In genomic region chr9:81586786-81587185, GRCh38 we compare ENCODE assay signal across 14 cellular contexts.
A peak's percentile ranks its signal among the peaks of the same experiment; 100 is the strongest.
DNase-seq lines count a peak whose midpoint lies in the region; ATAC-seq, FAIRE-seq and TF ChIP-seq lines count a peak whose summit lies in the region.
"Had no signal": no experiment of that assay in that cellular context is flagged by ENCODE, and none has a peak within 500 bp of the region (broad histone marks: within the 10 kb centered on the region; RNA-seq: fewer than 3 reads in every experiment).

No MANE protein-coding gene starts in this region.

- peak overlapping the region; percentile 68; the same call in 1 of the 2 replicates for H3K4me2 ChIP-seq in HepG2 (ENCODE audit: low read depth, low read length)

- H3K9ac ChIP-seq in HepG2 (ENCODE audit: insufficient read depth, low read depth, low read length) (peak overlapping the region; percentile 80), colonic mucosa (ENCODE audit: low read depth in 2 of 2, low read length in 2 of 2) (no peak overlapping the region)

- peaks cover 9 to 62% of the 10 kb centered on the region in 2 experiments for H3K36me3 ChIP-seq in HepG2 (replicated peaks in 1 of 2; ENCODE audit: control insufficient read depth in 1 of 2, insufficient read depth in 2 of 2, low read length in 2 of 2)
- H3K36me3 ChIP-seq in right lobe of liver = peaks cover 0 to 41% (median 9%) of the 10 kb centered on the region in 4 donors
- peaks cover 4% of the 10 kb centered on the region for H3K36me3 ChIP-seq in colonic mucosa
- peaks cover 25 to 87% (median 79%) of the 10 kb centered on the region in 4 donors for H3K36me3 ChIP-seq in stomach
- peaks cover 0 to 89% (median 17%) of the 10 kb centered on the region in 9 donors for H3K36me3 ChIP-seq in heart right ventricle

- TF ChIP-seq CTCF in HepG2 (CRISPR knock-in tag; IDR thresholded peaks at IDR 0.05) = no peak
- TF ChIP-seq CTCF in right lobe of liver (IDR thresholded peaks at IDR 0.05) = no peak
- no peak for TF ChIP-seq CTCF in colonic mucosa (IDR thresholded peaks at IDR 0.05)
- no peak for TF ChIP-seq CTCF in stomach (IDR thresholded peaks at IDR 0.05)
- no peak for TF ChIP-seq CTCF in heart right ventricle (IDR thresholded peaks at IDR 0.05)
- no peak for TF ChIP-seq CTCF in GM13976 (IDR thresholded peaks at IDR 0.05; ENCODE audit: borderline replicate concordance, control extremely low read depth, extremely low read depth, insufficient read depth, missing control alignments)

- H3K27ac ChIP-seq in HepG2 (ENCODE audit: extremely low read length, insufficient read depth, low read length) (peak overlapping the region; percentile 99), right lobe of liver (no peak overlapping the region), colonic mucosa (peak overlapping the region; percentile 80), stomach (peak overlapping the region in 3 of 5 donors; percentile 2 to 81 (median 79)), heart right ventricle (no peak overlapping the region)

- H3K4me1 ChIP-seq in HepG2 (ENCODE audit: insufficient read depth, low read length) (peaks cover 88% of the 10 kb centered on the region), right lobe of liver (peaks cover 0 to 37% (median 16%) of the 10 kb centered on the region in 4 donors), colonic mucosa (peaks cover 3% of the 10 kb centered on the region), stomach (peaks cover 9 to 46% (median 23%) of the 10 kb centered on the region in 4 donors), heart right ventricle (peaks cover 0 to 11% (median 10%) of the 10 kb centered on the region in 9 donors)

- H3K4me3 ChIP-seq in HepG2 (replicated peaks in 1 of 3; ENCODE audit: insufficient read depth in 1 of 3, low read depth in 2 of 3, low read length in 3 of 3) (peak overlapping the region in 2 of 3 experiments; percentile 12 to 47; a peak in 2 of 6 replicates), right lobe of liver (no peak overlapping the region), colonic mucosa (no peak overlapping the region), stomach (no peak overlapping the region), heart right ventricle (no peak overlapping the region)

- DNase-seq in HepG2 (ENCODE audit: low spot score) (no peak), right lobe of liver (no peak), colonic mucosa (no peak), stomach (no peak), HuH-7 (ENCODE audit: low spot score) (no peak), NCI-H345 treated with DMSO at 0.1 percent for 48 hours (lab: John Stamatoyannopoulos, UW; ENCODE audit: unreplicated experiment) (no peak), heart right ventricle (no peak), GM13976 (ENCODE audit: low spot score) (no peak)
- DNase-seq: 8988T, DND-41, NCI-H187, NCI-H2171 treated with DMSO at 0.1 percent for 48 hours had no signal

- H3K79me2 ChIP-seq in HepG2 (ENCODE audit: insufficient read depth, low read length) = no peaks in the 10 kb centered on the region

- 95% methylated on average over 1 of the region's 1 CpG for WGBS in HepG2 (ENCODE audit: low lambda C conversion rate)
- 75% methylated on average over 1 of the region's 1 CpG for WGBS in right lobe of liver (ENCODE audit: insufficient coverage, low coverage, low lambda C conversion rate, missing lambda C conversion rate)
- 91 to 100% (median 94%) methylated on average over 1 of the region's 1 CpG for WGBS in stomach, 5 donors
- 88 to 96% methylated on average over 1 of the region's 1 CpG for WGBS in heart right ventricle, 2 donors

- FAIRE-seq in HepG2 (lab: Jason Lieb, UNC) = no peak
- FAIRE-seq: GM18507, H54 had no signal

- ATAC-seq in HepG2 (no peak), right lobe of liver (no peak), heart right ventricle (no peak)

- no peaks in the 10 kb centered on the region for H4K20me1 ChIP-seq in HepG2 (ENCODE audit: insufficient read depth, low read length)

- in situ Hi-C loops in HepG2 (cut with HindIII; ENCODE audit: extremely low pct_ligation_motif_present, low pct_unique_long_range_greater_than_20kb) (no loop called here), GM13976 (cut with MboI; ENCODE audit: low sequenced_read_pairs, unreplicated experiment) (no loop called here)

- BruUV-seq in HepG2 (replicated peaks; lab: Mats Ljungman, UMichigan) = no TSS peak

- no peak for TF ChIP-seq RAD21 in HepG2 (CRISPR knock-in tag; IDR thresholded peaks at IDR 0.05)

- H3K9me3 ChIP-seq in HepG2 (ENCODE audit: low read length) (no peaks in the 10 kb centered on the region), right lobe of liver (no peaks in the 10 kb centered on the region), colonic mucosa (no peaks in the 10 kb centered on the region), stomach (no peaks in the 10 kb centered on the region), heart right ventricle (no peaks in the 10 kb centered on the region)

- TF ChIP-seq EP300 in HepG2 (IDR thresholded peaks at IDR 0.05; ENCODE audit: low read depth in 2 of 2, low read length in 2 of 2) (no peak), HepG2 (CRISPR knock-in tag; IDR thresholded peaks at IDR 0.05; ENCODE audit: borderline replicate concordance) (no peak), stomach (IDR thresholded peaks at IDR 0.05) (no peak)

- POLR2A ChIA-PET in HepG2 (lab: Yijun Ruan, JAX) = interaction anchor here (2.5 kb wide), 1 partner anchor 64 kb away, joined by 15 read pairs; no protein-coding TSS in a partner anchor

- TF ChIP-seq POLR2A in HepG2 (IDR thresholded peaks at IDR 0.05; ENCODE audit: insufficient read depth in 1 of 2, low read depth in 2 of 2, low read length in 2 of 2) = no peak
- TF ChIP-seq POLR2A in right lobe of liver (IDR thresholded peaks at IDR 0.05) = no peak
- no peak for TF ChIP-seq POLR2A in stomach (IDR thresholded peaks at IDR 0.05)

- intact Hi-C loops in HepG2 (cut with micrococcal nuclease; ENCODE audit: unreplicated experiment) (loop anchor here (5.0 kb wide), 1 partner anchor 34 kb away; no protein-coding TSS in a partner anchor), right lobe of liver (cut with DNase I) (loop anchor here in 1 of 2 donors (10.0 kb wide), 1 partner anchor 52 kb away; no protein-coding TSS in a partner anchor), colonic mucosa (cut with DNase I) (no loop called here), stomach (cut with DNase I; ENCODE audit: low total_unique reads) (no loop called here), heart right ventricle (cut with DNase I) (loop anchor here in 1 of 10 donors (5.0 kb wide), 1 partner anchor 49 kb away; no protein-coding TSS in a partner anchor)

- CTCF ChIA-PET in HepG2 (lab: Yijun Ruan, JAX; ENCODE audit: low intra/inter-chr PET ratio, low total read pairs) = no interaction called here

- H3K27me3 ChIP-seq in HepG2 (ENCODE audit: control insufficient read depth in 1 of 2, insufficient read depth in 2 of 2, low read length in 2 of 2) (no peaks in the 10 kb centered on the region), right lobe of liver (no peaks in the 10 kb centered on the region), colonic mucosa (no peaks in the 10 kb centered on the region), stomach (no peaks in the 10 kb centered on the region), heart right ventricle (no peaks in the 10 kb centered on the region)

- no peak overlapping the region for H2AFZ ChIP-seq in HepG2 (ENCODE audit: low read length)

TF ChIP-seq in HepG2, 621 proteins besides CTCF, POLR2A, EP300 and RAD21 (continues in another document):
- TF ChIP-seq ZNF468 (CRISPR knock-in tag; IDR thresholded peaks at IDR 0.05) (no peak), ZNF101 (CRISPR knock-in tag; IDR thresholded peaks at IDR 0.05; ENCODE audit: borderline replicate concordance, low read depth) (no peak), CBX1 (IDR thresholded peaks at IDR 0.05; ENCODE audit: low read depth) (no peak), NFE2L2 (IDR thresholded peaks at IDR 0.05; ENCODE audit: low read length) (peak; percentile 72), MBD4 (IDR thresholded peaks at IDR 0.05; ENCODE audit: borderline replicate concordance, low read length) (no peak)

Comparison
In these comparisons a context has a peak if more than half of its experiments do, and no peak if none do; other contexts are left out.
1. H3K27ac ChIP-seq: peak in HepG2 (single experiment), colonic mucosa (single experiment) and stomach (3 of 5); none in right lobe of liver (0 of 3) and heart right ventricle (0 of 10).
2. H3K4me3 ChIP-seq: peak in HepG2 (2 of 3); none in right lobe of liver (0 of 3), colonic mucosa (single experiment), stomach (0 of 4) and heart right ventricle (0 of 10).